In genomic region chr3:58021072-58021959, GRCh38 we compare ENCODE assay signal across 9 cellular contexts. TPM values are rescaled to one million over a fixed set of nuclear protein-coding genes. Genes with fewer than 3 reads are reported as not detected.
DNase-seq lines count a peak whose midpoint lies in the region; ATAC-seq and TF ChIP-seq lines count a peak whose summit lies in the region.
"Had no signal": no experiment of that assay in that cellular context is flagged by ENCODE, and none has a peak within 500 bp of the region (broad histone marks: within the 10 kb centered on the region; RNA-seq: fewer than 3 reads in every experiment).

No MANE protein-coding gene starts in this region.

- no peaks in the 10 kb centered on the region for H3K27me3 Mint-ChIP-seq in natural killer cell treated with Interleukin-12 subunit alpha and Interleukin-12 subunit beta and Interleukin-15 and Interleukin-18, amount 100 ng/mL, for 72 hours
- H3K27me3 Mint-ChIP-seq: central memory CD8-positive, alpha-beta T cell had no signal

- DNase-seq in NCI-H748 treated with DMSO at 0.1 percent for 48 hours (lab: John Stamatoyannopoulos, UW) = peak; percentile 43
- no peak for DNase-seq in left ventricle myocardium superior
- no peak for DNase-seq in gastrocnemius medialis
- DNase-seq in natural killer cell treated with Interleukin-12 subunit alpha and Interleukin-12 subunit beta and Interleukin-15 and Interleukin-18, amount 100 ng/mL, for 72 hours (ENCODE audit: low spot score) = no peak
- DNase-seq in activated effector memory CD4-positive, alpha-beta T cell treated with anti-CD3 and anti-CD28 coated beads, Interleukin-2, amount 50 U/mL, for 16 hours = no peak
- no peak for DNase-seq in activated CD4-positive, alpha-beta T cell treated with anti-CD3 and anti-CD28 coated beads, Interleukin-2, amount 50 U/mL, for 4 hours

- no peak for TF ChIP-seq POLR2A in gastrocnemius medialis (IDR thresholded peaks at IDR 0.05)

- H3K4me3 ChIP-seq in HUES48 (ENCODE audit: low read depth, low read length) (no peak overlapping the region), gastrocnemius medialis (no peak overlapping the region)

- no peak overlapping the region for H3K4me3 Mint-ChIP-seq in natural killer cell treated with Interleukin-12 subunit alpha and Interleukin-12 subunit beta and Interleukin-15 and Interleukin-18, amount 100 ng/mL, for 72 hours
- H3K4me3 Mint-ChIP-seq: central memory CD8-positive, alpha-beta T cell had no signal

- H3K4me1 Mint-ChIP-seq in natural killer cell treated with Interleukin-12 subunit alpha and Interleukin-12 subunit beta and Interleukin-15 and Interleukin-18, amount 100 ng/mL, for 72 hours (ENCODE audit: low read depth in 2 of 2) = no peaks in the 10 kb centered on the region

- intact Hi-C loops in left ventricle myocardium superior (cut with micrococcal nuclease) (no loop called here), gastrocnemius medialis (cut with DNase I; ENCODE audit: low total_unique reads) (no loop called here)

- H3K27ac ChIP-seq in HUES48 (ENCODE audit: low read depth, low read length) (peak overlapping the region; percentile 86), gastrocnemius medialis (peak overlapping the region; percentile 33 to 72 (median 68))

- no peak overlapping the region for H3K27ac Mint-ChIP-seq in natural killer cell treated with Interleukin-12 subunit alpha and Interleukin-12 subunit beta and Interleukin-15 and Interleukin-18, amount 100 ng/mL, for 72 hours

- peak overlapping the region; percentile 54 for H3K9ac ChIP-seq in HUES48 (ENCODE audit: low read depth, low read length)

- TF ChIP-seq CTCF in gastrocnemius medialis (IDR thresholded peaks at IDR 0.05 in 4 of 5, conservative IDR thresholded peaks at IDR 0.05 in 1 of 5) = no peak

- no peaks in the 10 kb centered on the region for H3K36me3 ChIP-seq in HUES48 (ENCODE audit: control insufficient read depth, insufficient read depth, low read length)
- H3K36me3 ChIP-seq in gastrocnemius medialis = no peaks in the 10 kb centered on the region

- H3K9me3 ChIP-seq in HUES48 (ENCODE audit: control insufficient read depth, insufficient read depth, low read length) = no peaks in the 10 kb centered on the region
- no peaks in the 10 kb centered on the region for H3K9me3 ChIP-seq in gastrocnemius medialis

- H3K27me3 ChIP-seq in HUES48 (ENCODE audit: control insufficient read depth, insufficient read depth, low read length) (no peaks in the 10 kb centered on the region), gastrocnemius medialis (no peaks in the 10 kb centered on the region)

- in situ Hi-C loops in gastrocnemius medialis (cut with MboI; ENCODE audit: low sequenced_read_pairs in 4 of 4) = no loop called here

- H3K4me1 ChIP-seq in HUES48 (ENCODE audit: control insufficient read depth, insufficient read depth, low read length) = peaks cover 62% of the 10 kb centered on the region
- peaks cover 0 to 3% of the 10 kb centered on the region in 2 donors for H3K4me1 ChIP-seq in gastrocnemius medialis

- H3K36me3 Mint-ChIP-seq in natural killer cell treated with Interleukin-12 subunit alpha and Interleukin-12 subunit beta and Interleukin-15 and Interleukin-18, amount 100 ng/mL, for 72 hours = no peaks in the 10 kb centered on the region

- H3K9me3 Mint-ChIP-seq in natural killer cell treated with Interleukin-12 subunit alpha and Interleukin-12 subunit beta and Interleukin-15 and Interleukin-18, amount 100 ng/mL, for 72 hours = no peaks in the 10 kb centered on the region
- H3K9me3 Mint-ChIP-seq: central memory CD8-positive, alpha-beta T cell had no signal

- ATAC-seq in left ventricle myocardium superior (peak; percentile 29), gastrocnemius medialis (peak in 1 of 2 donors; percentile 39), HG03469 (IDR thresholded peaks at IDR 0.05; ENCODE audit: unreplicated experiment) (no peak)
- ATAC-seq in natural killer cell treated with Interleukin-12 subunit alpha and Interleukin-12 subunit beta and Interleukin-15 and Interleukin-18, amount 100 ng/mL, for 72 hours = no peak

RNA-seq across cellular contexts. Expression of gene FLNB, which starts 13.1 kb away (rescaled TPM):
- total RNA-seq in left ventricle myocardium superior (33.7 TPM), gastrocnemius medialis (10 to 100 TPM; 10.9 to 21.5 (median 12.0) TPM)
- 10 to 100 TPM in 1 of 2 donors, 1 to 10 TPM in 1; 5.9 to 15.4 TPM for total RNA-seq in natural killer cell treated with Interleukin-12 subunit alpha and Interleukin-12 subunit beta and Interleukin-15 and Interleukin-18, amount 100 ng/mL, for 72 hours
